Comparison of ENCODE assay signal across 8 cellular contexts in the genomic region with DNA sequence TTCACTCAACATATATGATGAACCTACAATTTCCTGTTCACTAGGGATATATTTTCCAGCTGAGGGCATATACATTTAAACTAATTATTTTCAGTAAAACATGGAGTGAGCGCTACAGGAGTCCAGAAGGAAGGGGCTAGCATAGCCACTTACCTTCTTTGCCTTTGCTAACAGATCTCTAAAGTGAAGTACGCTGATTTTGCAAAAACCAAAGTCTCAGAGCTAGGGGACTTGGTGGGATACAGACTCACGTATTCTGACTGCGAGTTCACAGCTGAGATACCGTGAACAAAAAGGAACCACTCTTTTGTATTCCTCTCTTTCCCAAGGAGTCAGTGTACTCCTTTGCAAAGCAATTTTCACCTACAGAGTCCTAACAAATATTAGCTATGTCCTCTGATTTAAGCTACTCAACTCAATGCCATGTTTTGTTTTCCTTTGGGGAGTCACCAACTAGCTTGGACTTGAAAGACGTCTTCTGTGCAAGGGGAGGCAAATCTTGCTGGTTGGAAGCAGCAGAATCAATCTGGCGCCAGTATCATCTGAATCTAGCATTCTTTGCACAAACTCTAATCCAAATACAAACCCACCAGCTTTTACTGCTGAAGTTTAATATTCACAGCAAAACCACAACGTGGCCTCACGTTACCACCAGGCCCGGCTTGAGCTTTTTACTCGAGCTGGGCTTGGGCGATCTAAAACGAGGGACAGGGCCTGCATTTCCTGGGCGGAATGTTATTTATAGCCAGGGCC. TPM values are rescaled to one million over a fixed set of nuclear protein-coding genes. Genes with fewer than 3 reads are reported as not detected.
DNase-seq lines count a peak whose midpoint lies in the region; ATAC-seq and TF ChIP-seq lines count a peak whose summit lies in the region.

No MANE protein-coding gene starts in this region.

- H3K4me3 ChIP-seq in GM12865 (ENCODE audit: low read depth, low read length) (peak overlapping the region; percentile 91), PC-9 (peak overlapping the region; percentile 80), esophagus (ENCODE audit: low read depth in 1 of 2, low read length in 2 of 2) (peak overlapping the region; percentile 76 to 77), ovary (peak overlapping the region; percentile 98)

- no peak for DNase-seq in GM12865 (ENCODE audit: low read depth)
- no peak for DNase-seq in PC-9
- no peak for DNase-seq in ovary
- DNase-seq in MV-4-11 (lab: John Stamatoyannopoulos, UW), result no peak

- peak overlapping the region; percentile 88 for H2AFZ ChIP-seq in PC-9

- CTCF ChIA-PET in PC-9 (lab: Charles Lee), result interaction anchor here (0.6 to 1.1 kb wide), 5 partner anchors 14 to 1993 kb away, joined by 3 to 14 read pairs (median 5); no protein-coding TSS in a partner anchor

- no peak for TF ChIP-seq CTCF in GM12865 (IDR thresholded peaks at IDR 0.05; ENCODE audit: insufficient read depth, low read depth, low read length, missing control alignments)
- no peak for TF ChIP-seq CTCF in PC-9 (conservative IDR thresholded peaks at IDR 0.05)
- TF ChIP-seq CTCF in ovary (IDR thresholded peaks at IDR 0.05), result no peak

- H3K27me3 ChIP-seq in PC-9 (ENCODE audit: insufficient read depth, low read depth), result no peaks in the 10 kb centered on the region
- no peaks in the 10 kb centered on the region for H3K27me3 ChIP-seq in esophagus (ENCODE audit: control insufficient read depth in 1 of 2, insufficient read depth in 2 of 2, low read length in 2 of 2)
- H3K27me3 ChIP-seq in ovary, result no peaks in the 10 kb centered on the region

- H3K9me3 ChIP-seq in PC-9 (ENCODE audit: insufficient read depth, low read depth) (no peaks in the 10 kb centered on the region), esophagus (ENCODE audit: control insufficient read depth in 2 of 2, insufficient read depth in 1 of 2, low read depth in 1 of 2, low read length in 1 of 2) (no peaks in the 10 kb centered on the region), ovary (no peaks in the 10 kb centered on the region)

- TF ChIP-seq EP300 in ovary (IDR thresholded peaks at IDR 0.05), result no peak

- TF ChIP-seq POLR2A in ovary (IDR thresholded peaks at IDR 0.05), result no peak

- 19 to 22% methylated on average over 14 of the region's 14 CpGs for WGBS in esophagus, 2 donors
- 15 to 18% (median 17%) methylated on average over 14 of the region's 14 CpGs for WGBS in ovary, 3 donors

- H3K9me2 ChIP-seq in PC-9 (ENCODE audit: insufficient read depth), result no peaks in the 10 kb centered on the region

- H3F3A ChIP-seq in PC-9 (ENCODE audit: insufficient read depth, low read depth), result no peaks in the 10 kb centered on the region

- intact Hi-C loops in PC-9 (cut with micrococcal nuclease; ENCODE audit: unreplicated experiment), result loop anchor here (5.0 kb wide), 4 partner anchors 185 to 340 kb away; partner anchors contain the start of gene RPP38
- intact Hi-C loops in ovary (cut with DNase I), result loop anchor here in 1 of 4 donors (10.0 kb wide), 1 partner anchor 258 kb away; the partner anchor contains the start of gene RPP38

- H3K36me3 ChIP-seq in PC-9 (ENCODE audit: low read depth), result 0 out of 2 replicates have a peak, but pooled peaks cover 3% of the 10 kb centered on the region
- peaks cover 3 to 6% of the 10 kb centered on the region in 2 donors for H3K36me3 ChIP-seq in esophagus (ENCODE audit: control insufficient read depth in 2 of 2, insufficient read depth in 2 of 2, low read length in 1 of 2)
- no peaks in the 10 kb centered on the region for H3K36me3 ChIP-seq in ovary

- H3K79me2 ChIP-seq in PC-9 (ENCODE audit: low read depth), result peaks cover 39% of the 10 kb centered on the region

- ATAC-seq in GM19035 (IDR thresholded peaks at IDR 0.05; ENCODE audit: unreplicated experiment) (no peak), HG02840 (IDR thresholded peaks at IDR 0.05; ENCODE audit: low FRiP score, unreplicated experiment) (no peak), GM21528 (IDR thresholded peaks at IDR 0.05; ENCODE audit: low FRiP score, unreplicated experiment) (no peak)

- H3K4me1 ChIP-seq in PC-9 (replicated peaks; ENCODE audit: insufficient read depth) (peaks cover 14% of the 10 kb centered on the region), esophagus (ENCODE audit: control insufficient read depth in 2 of 2, insufficient read depth in 2 of 2, low read length in 1 of 2) (no peaks in the 10 kb centered on the region), ovary (ENCODE audit: insufficient read depth) (no peaks in the 10 kb centered on the region)

- peak overlapping the region; percentile 97 for H3K4me2 ChIP-seq in PC-9

- H3K27ac ChIP-seq in PC-9, result peak overlapping the region; percentile 60
- peak overlapping the region; percentile 93 to 96 for H3K27ac ChIP-seq in esophagus (ENCODE audit: low read depth in 2 of 2, low read length in 1 of 2)
- H3K27ac ChIP-seq in ovary, result peak overlapping the region; percentile 87 to 92

- H4K20me1 ChIP-seq in PC-9 (ENCODE audit: insufficient read depth), result no peaks in the 10 kb centered on the region

- POLR2A ChIA-PET in PC-9 (lab: Charles Lee; ENCODE audit: unreplicated experiment), result interaction anchor here (0.5 to 1.1 kb wide), 8 partner anchors 13 to 277 kb away, joined by 3 to 15 read pairs (median 4); no protein-coding TSS in a partner anchor

- BruUV-seq in PC-9 (replicated peaks; lab: Mats Ljungman, UMichigan), result TSS peak; percentile 60

RNA-seq across cellular contexts. Expression of gene CDNF, which starts 0.7 kb away (rescaled TPM):
- 0.48 and 1.2 TPM in 2 replicates for total RNA-seq in PC-9 (2021)
- under 1 TPM; 0.64 to 0.81 TPM for polyA plus RNA-seq in esophagus
- 1 to 10 TPM; 1.5 to 6.0 (median 4.4) TPM for total RNA-seq in ovary
- 1 to 10 TPM; 2.9 to 3.4 TPM for polyA plus RNA-seq in ovary

RNA-seq across cellular contexts. Expression of gene HSPA14, which starts 0.9 kb away (rescaled TPM):
- total RNA-seq in PC-9 (2021) (13.9 and 23.1 TPM in 2 replicates), ovary (10 to 100 TPM in 4 of 7 donors, 1 to 10 TPM in 3; 7.7 to 13.6 (median 10.6) TPM)
- polyA plus RNA-seq in esophagus (10 to 100 TPM in 1 of 2 donors, 1 to 10 TPM in 1; 8.8 to 13.4 TPM), ovary (1 to 10 TPM; 7.5 to 7.8 TPM)

RNA-seq across cellular contexts. Expression of gene MSANTD7, which starts 0.9 kb away (rescaled TPM):
- total RNA-seq in PC-9 (2021), result 8.5 and 11.6 TPM in 2 replicates
- polyA plus RNA-seq in esophagus, result 1 to 10 TPM; 2.9 to 3.6 TPM
- total RNA-seq in ovary, result 10 to 100 TPM in 3 of 7 donors, 1 to 10 TPM in 4; 9.2 to 15.1 (median 9.9) TPM
- polyA plus RNA-seq in ovary, result 1 to 10 TPM; 6.7 to 9.3 TPM

RNA-seq across cellular contexts. Expression of gene SUV39H2, which starts 41.5 kb away (rescaled TPM):
- total RNA-seq in PC-9 (2021) (13.4 and 20.9 TPM in 2 replicates), ovary (10 to 100 TPM in 3 of 7 donors, 1 to 10 TPM in 4; 3.7 to 16.4 (median 9.0) TPM)
- polyA plus RNA-seq in esophagus (1 to 10 TPM; 1.8 to 4.5 TPM), ovary (1 to 10 TPM; 3.0 to 5.0 TPM)
